ENCODE assay signal across 22 cellular contexts in the genomic region with DNA sequence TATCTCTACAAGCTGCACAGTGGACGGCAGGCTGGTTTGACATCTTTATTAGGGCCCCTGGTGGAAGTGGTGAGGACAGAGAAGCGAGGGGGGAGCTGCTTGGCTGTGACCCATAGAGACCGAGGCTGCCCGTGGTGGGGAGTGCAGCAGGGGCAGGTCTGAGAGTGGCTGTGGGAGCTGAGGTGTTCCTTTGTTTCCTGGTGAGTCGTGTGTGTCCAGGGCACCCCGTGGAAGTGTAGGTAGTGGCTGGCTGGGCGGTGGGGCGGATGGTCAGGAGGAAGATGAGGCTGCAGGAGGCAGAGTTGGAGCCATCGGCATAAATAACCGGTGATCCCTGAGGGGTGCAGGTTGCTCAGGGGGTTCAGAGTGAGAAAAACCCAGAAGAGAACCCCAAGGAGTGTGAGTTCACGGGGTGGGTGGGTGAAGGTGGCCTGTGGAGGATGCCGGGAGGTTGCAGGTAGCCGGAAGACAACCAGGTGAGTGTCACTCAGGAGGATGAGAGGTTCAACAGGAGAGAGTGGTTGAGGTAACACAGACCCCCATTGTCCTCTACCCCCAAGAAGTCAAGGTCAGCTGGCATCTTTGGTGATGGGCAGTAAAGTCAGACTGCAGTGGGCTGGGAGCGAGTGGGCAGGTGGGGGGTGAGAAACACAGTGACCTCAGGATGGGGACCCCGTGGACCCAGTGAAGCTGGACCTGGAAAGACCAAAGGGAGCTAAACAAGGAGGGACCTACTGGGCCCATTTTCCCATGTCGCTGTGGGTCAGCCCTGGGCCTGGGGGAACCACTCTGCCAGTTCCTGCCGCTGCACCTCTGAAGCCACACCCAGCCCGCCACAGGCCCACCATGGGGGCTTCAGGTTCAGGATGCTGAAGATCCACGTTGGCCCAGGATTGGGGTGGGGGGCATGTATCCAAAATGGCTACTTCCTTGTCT. TPM values are rescaled to one million over a fixed set of nuclear protein-coding genes. Genes with fewer than 3 reads are reported as not detected.
DNase-seq lines count a peak whose midpoint lies in the region; ATAC-seq and TF ChIP-seq lines count a peak whose summit lies in the region.
"Had no signal": no experiment of that assay in that cellular context is flagged by ENCODE, and none has a peak within 500 bp of the region (broad histone marks: within the 10 kb centered on the region; RNA-seq: fewer than 3 reads in every experiment).

No MANE protein-coding gene starts in this region.

- H3K4me1 ChIP-seq in left ventricle myocardium inferior (peaks cover 69% of the 10 kb centered on the region), neural progenitor cell (peaks cover 21% of the 10 kb centered on the region), uterus (peaks cover 0 to 9% of the 10 kb centered on the region in 2 donors)

- no peak overlapping the region for H2AFZ ChIP-seq in neural progenitor cell (replicated peaks)
- H2AFZ ChIP-seq: parathyroid adenoma had no signal

- H3K36me3 Mint-ChIP-seq in neural progenitor cell, result peaks cover 3% of the 10 kb centered on the region

- TF ChIP-seq CTCF in left ventricle myocardium inferior (IDR thresholded peaks at IDR 0.05; ENCODE audit: borderline replicate concordance), result no peak
- TF ChIP-seq CTCF in neural progenitor cell (IDR thresholded peaks at IDR 0.05), result no peak
- no peak for TF ChIP-seq CTCF in uterus (IDR thresholded peaks at IDR 0.05)

- no peak for TF ChIP-seq POLR2A in uterus (IDR thresholded peaks at IDR 0.05)

- H3K27ac ChIP-seq in left ventricle myocardium inferior (replicated peaks) (peak overlapping the region; percentile 77), cingulate gyrus (ENCODE audit: low read depth, low read length) (peak overlapping the region; percentile 79), neural progenitor cell (no peak overlapping the region), uterus (peak overlapping the region; percentile 52 to 63)
- H3K27ac ChIP-seq: left lung, parathyroid adenoma, SK-N-MC had no signal

- peaks cover 43% of the 10 kb centered on the region for H3K4me1 Mint-ChIP-seq in neural progenitor cell

- no peaks in the 10 kb centered on the region for H3K9me3 Mint-ChIP-seq in neural progenitor cell
- H3K9me3 Mint-ChIP-seq: effector memory CD8-positive, alpha-beta T cell had no signal

- peak overlapping the region; percentile 78 for H3K27ac Mint-ChIP-seq in neural progenitor cell

- peaks cover 3% of the 10 kb centered on the region for H3K27me3 Mint-ChIP-seq in neural progenitor cell (ENCODE audit: insufficient read depth, low read depth)
- H3K27me3 Mint-ChIP-seq: effector memory CD8-positive, alpha-beta T cell had no signal

- H4K20me1 ChIP-seq in neural progenitor cell (ENCODE audit: low read depth), result no peaks in the 10 kb centered on the region

- intact Hi-C loops in left ventricle myocardium inferior (cut with micrococcal nuclease) (no loop called here), Right ventricle myocardium superior (cut with DNase I) (no loop called here), uterus (cut with DNase I; ENCODE audit: low total_unique reads) (no loop called here)

- H3K4me3 Mint-ChIP-seq in neural progenitor cell, result no peak overlapping the region
- H3K4me3 Mint-ChIP-seq: effector memory CD8-positive, alpha-beta T cell had no signal

- H3K9ac ChIP-seq in neural progenitor cell, result no peak overlapping the region
- H3K9ac ChIP-seq: parathyroid adenoma had no signal

- no peaks in the 10 kb centered on the region for H3K79me2 ChIP-seq in neural progenitor cell (ENCODE audit: low read depth)
- H3K79me2 ChIP-seq: parathyroid adenoma had no signal

- H3K4me3 ChIP-seq in left ventricle myocardium inferior (peak overlapping the region; percentile 17), neural progenitor cell (no peak overlapping the region), uterus (no peak overlapping the region)
- H3K4me3 ChIP-seq: left lung, SK-N-MC, skin epidermis had no signal

- H3K27me3 ChIP-seq in left ventricle myocardium inferior (ENCODE audit: low read depth) (no peaks in the 10 kb centered on the region), neural progenitor cell (peaks cover 8% of the 10 kb centered on the region), uterus (no peaks in the 10 kb centered on the region)
- H3K27me3 ChIP-seq: left lung had no signal

- H3K4me2 ChIP-seq in neural progenitor cell, result no peak overlapping the region

- ATAC-seq in Right ventricle myocardium superior (ENCODE audit: poor library complexity) (no peak), GM21526 (IDR thresholded peaks at IDR 0.05; ENCODE audit: low FRiP score, unreplicated experiment) (no peak), HG02623 (IDR thresholded peaks at IDR 0.05; ENCODE audit: unreplicated experiment) (no peak)
- ATAC-seq: effector memory CD8-positive, alpha-beta T cell; Panc1 had no signal

- H3K36me3 ChIP-seq in left ventricle myocardium inferior, result peaks cover 6% of the 10 kb centered on the region
- H3K36me3 ChIP-seq in neural progenitor cell, result no peaks in the 10 kb centered on the region
- H3K36me3 ChIP-seq in uterus, result no peaks in the 10 kb centered on the region

- H3K9me3 ChIP-seq in left ventricle myocardium inferior (replicated peaks) (no peaks in the 10 kb centered on the region), neural progenitor cell (ENCODE audit: low read depth) (no peaks in the 10 kb centered on the region), uterus (no peaks in the 10 kb centered on the region)
- H3K9me3 ChIP-seq: left lung had no signal

- DNase-seq in left ventricle myocardium inferior (no peak), Right ventricle myocardium superior (no peak), neural progenitor cell (ENCODE audit: low spot score) (no peak), uterus (peak in 1 of 2 donors; percentile 14), NCI-H128 (lab: John Stamatoyannopoulos, UW; ENCODE audit: unreplicated experiment) (no peak)
- DNase-seq: activated CD4-positive, alpha-beta T cell treated with anti-CD3 and anti-CD28 coated beads for 1 hour; activated CD8-positive, alpha-beta memory T cell treated with anti-CD3 and anti-CD28 coated beads for 24 hours; DMS153; effector memory CD8-positive, alpha-beta T cell; HCEC 1CT; NCI-H187; NCI-H2227 treated with DMSO at 0.1 percent for 48 hours; stimulated activated CD4-positive, alpha-beta T cell treated with anti-CD3 and anti-CD28 coated beads, Interleukin-4, amount 100 ng/mL, for 24 hours; T1000 had no signal

- peaks cover 11% of the 10 kb centered on the region for H3F3A ChIP-seq in neural progenitor cell (ENCODE audit: low read depth)

RNA-seq across cellular contexts. Expression of a gene that starts 7.8 kb away (rescaled TPM):
- total RNA-seq in left ventricle myocardium inferior (120 TPM), Right ventricle myocardium superior (121 TPM), neural progenitor cell (ENCODE audit: low replicate concordance) (14.6 and 45.2 TPM in 2 replicates), uterus (10 to 100 TPM in 2 of 4 donors, 1 to 10 TPM in 2; 2.6 to 22.5 (median 10.1) TPM)

RNA-seq across cellular contexts. Expression of a gene that starts 43.4 kb away (rescaled TPM):
- total RNA-seq in left ventricle myocardium inferior, result 10.4 TPM
- 12.2 TPM for total RNA-seq in Right ventricle myocardium superior
- total RNA-seq in neural progenitor cell (ENCODE audit: low replicate concordance), result 5.9 and 12.6 TPM in 2 replicates
- total RNA-seq in uterus, result 10 to 100 TPM in 2 of 4 donors, 1 to 10 TPM in 2; 1.8 to 39.4 (median 14.6) TPM
